In genomic region chr2:47898089-47898731, GRCh38 we compare ENCODE assay signal across 8 cellular contexts. TPM values are rescaled to one million over a fixed set of nuclear protein-coding genes. Genes with fewer than 3 reads are reported as not detected.
DNase-seq lines count a peak whose midpoint lies in the region; ATAC-seq and TF ChIP-seq lines count a peak whose summit lies in the region.

No MANE protein-coding gene starts in this region.

- H3K9me3 ChIP-seq in SU-DHL-6 (ENCODE audit: insufficient read depth, low read length) (no peaks in the 10 kb centered on the region), neural progenitor cell (ENCODE audit: low read depth) (no peaks in the 10 kb centered on the region)

- H2AFZ ChIP-seq in SU-DHL-6 (ENCODE audit: low read depth, low read length, severe bottlenecking) (no peak overlapping the region), neural progenitor cell (replicated peaks) (no peak overlapping the region)

- peaks cover 13% of the 10 kb centered on the region for H3K4me1 ChIP-seq in neural progenitor cell

- DNase-seq in HFFc6 (no peak), neural progenitor cell (ENCODE audit: low spot score) (no peak), SKM-1 treated with dmso at 0.1 percent for 144 hours (lab: John Stamatoyannopoulos, UW; ENCODE audit: unreplicated experiment) (no peak), NCI-H748 treated with DMSO at 0.1 percent for 48 hours (lab: John Stamatoyannopoulos, UW) (no peak)
- no peak for DNase-seq in natural killer cell treated with Interleukin-12 subunit alpha and Interleukin-12 subunit beta and Interleukin-15 and Interleukin-18, amount 100 ng/mL, for 72 hours (ENCODE audit: low spot score)

- H3K36me3 ChIP-seq in SU-DHL-6 (ENCODE audit: low read length): no peaks in the 10 kb centered on the region
- no peaks in the 10 kb centered on the region for H3K36me3 ChIP-seq in neural progenitor cell

- H3K36me3 Mint-ChIP-seq in HFFc6 (ENCODE audit: low read depth) (peaks cover 13% of the 10 kb centered on the region), neural progenitor cell (peaks cover 26% of the 10 kb centered on the region)
- H3K36me3 Mint-ChIP-seq in natural killer cell treated with Interleukin-12 subunit alpha and Interleukin-12 subunit beta and Interleukin-15 and Interleukin-18, amount 100 ng/mL, for 72 hours: no peaks in the 10 kb centered on the region

- H3K79me2 ChIP-seq in SU-DHL-6 (ENCODE audit: insufficient read depth, low read length): peaks cover 99% of the 10 kb centered on the region
- H3K79me2 ChIP-seq in neural progenitor cell (ENCODE audit: low read depth): peaks cover 100% of the 10 kb centered on the region

- TF ChIP-seq CTCF in HFFc6 (IDR thresholded peaks at IDR 0.05) (no peak), SU-DHL-6 (IDR thresholded peaks at IDR 0.05; ENCODE audit: insufficient read depth, low read length, poor library complexity, severe bottlenecking) (no peak), neural progenitor cell (IDR thresholded peaks at IDR 0.05) (no peak)

- H3K27ac Mint-ChIP-seq in HFFc6 (peak overlapping the region; percentile 51), neural progenitor cell (no peak overlapping the region)
- H3K27ac Mint-ChIP-seq in natural killer cell treated with Interleukin-12 subunit alpha and Interleukin-12 subunit beta and Interleukin-15 and Interleukin-18, amount 100 ng/mL, for 72 hours: peak overlapping the region; percentile 29 to 58

- H3K27ac ChIP-seq in SU-DHL-6 (ENCODE audit: low read depth, low read length) (peak overlapping the region; percentile 81), neural progenitor cell (no peak overlapping the region)

- H3K4me2 ChIP-seq in SU-DHL-6 (ENCODE audit: low read depth, low read length, poor library complexity, severe bottlenecking) (peak overlapping the region; percentile 60), neural progenitor cell (no peak overlapping the region)

- peaks cover 77% of the 10 kb centered on the region for H3K4me1 Mint-ChIP-seq in HFFc6 (ENCODE audit: low read depth)
- H3K4me1 Mint-ChIP-seq in natural killer cell treated with Interleukin-12 subunit alpha and Interleukin-12 subunit beta and Interleukin-15 and Interleukin-18, amount 100 ng/mL, for 72 hours (ENCODE audit: low read depth in 2 of 2): peaks cover 42 to 52% of the 10 kb centered on the region in 2 donors
- peaks cover 13% of the 10 kb centered on the region for H3K4me1 Mint-ChIP-seq in neural progenitor cell

- H3K9ac ChIP-seq in SU-DHL-6 (ENCODE audit: low read length) (peak overlapping the region; percentile 18; the same call in 1 of the 2 replicates), neural progenitor cell (no peak overlapping the region)

- H3F3A ChIP-seq in SU-DHL-6 (ENCODE audit: insufficient read depth) (peaks cover 34% of the 10 kb centered on the region), neural progenitor cell (ENCODE audit: low read depth) (peaks cover 15% of the 10 kb centered on the region)

- H4K20me1 ChIP-seq in SU-DHL-6 (ENCODE audit: low read depth, low read length) (peaks cover 18% of the 10 kb centered on the region), neural progenitor cell (ENCODE audit: low read depth) (peaks cover 91% of the 10 kb centered on the region)

- ATAC-seq in GM18861 (IDR thresholded peaks at IDR 0.05; ENCODE audit: unreplicated experiment): peak; percentile 63
- no peak for ATAC-seq in natural killer cell treated with Interleukin-12 subunit alpha and Interleukin-12 subunit beta and Interleukin-15 and Interleukin-18, amount 100 ng/mL, for 72 hours
- no peak for ATAC-seq in GM21360 (IDR thresholded peaks at IDR 0.05; ENCODE audit: unreplicated experiment)

- peak overlapping the region; percentile 45 for H3K4me3 Mint-ChIP-seq in HFFc6
- peak overlapping the region; percentile 34 for H3K4me3 Mint-ChIP-seq in natural killer cell treated with Interleukin-12 subunit alpha and Interleukin-12 subunit beta and Interleukin-15 and Interleukin-18, amount 100 ng/mL, for 72 hours
- H3K4me3 Mint-ChIP-seq in neural progenitor cell: no peak overlapping the region

- H3K27me3 ChIP-seq in SU-DHL-6 (ENCODE audit: low read length): no peaks in the 10 kb centered on the region
- no peaks in the 10 kb centered on the region for H3K27me3 ChIP-seq in neural progenitor cell

- no peaks in the 10 kb centered on the region for H3K9me3 Mint-ChIP-seq in HFFc6
- H3K9me3 Mint-ChIP-seq in natural killer cell treated with Interleukin-12 subunit alpha and Interleukin-12 subunit beta and Interleukin-15 and Interleukin-18, amount 100 ng/mL, for 72 hours: no peaks in the 10 kb centered on the region
- H3K9me3 Mint-ChIP-seq in neural progenitor cell: no peaks in the 10 kb centered on the region

- no peaks in the 10 kb centered on the region for H3K9me2 ChIP-seq in SU-DHL-6 (replicated peaks; ENCODE audit: insufficient read depth, low read length)

- H3K4me3 ChIP-seq in SU-DHL-6 (ENCODE audit: insufficient read depth, low read length, poor library complexity, severe bottlenecking) (peak overlapping the region; percentile 31), neural progenitor cell (no peak overlapping the region)

- H3K27me3 Mint-ChIP-seq in HFFc6 (ENCODE audit: insufficient read depth) (peaks cover 1% of the 10 kb centered on the region; the same call in 1 of the 2 replicates), neural progenitor cell (ENCODE audit: insufficient read depth, low read depth) (no peaks in the 10 kb centered on the region)
- H3K27me3 Mint-ChIP-seq in natural killer cell treated with Interleukin-12 subunit alpha and Interleukin-12 subunit beta and Interleukin-15 and Interleukin-18, amount 100 ng/mL, for 72 hours: no peaks in the 10 kb centered on the region

RNA-seq across cellular contexts. Expression of gene FBXO11, which starts 8.1 kb away (rescaled TPM):
- 10 to 100 TPM; 42.3 to 51.5 (median 47.3) TPM for total RNA-seq in HFFc6 (2021; fragmentation: NEBNext Ultra II Directional; extraction: Animal tissue kit (Norgen Biotek cat#: 25700))
- 10 to 100 TPM; 42.7 to 48.4 TPM for total RNA-seq in natural killer cell treated with Interleukin-12 subunit alpha and Interleukin-12 subunit beta and Interleukin-15 and Interleukin-18, amount 100 ng/mL, for 72 hours
- total RNA-seq in neural progenitor cell (ENCODE audit: low replicate concordance): 49.5 and 71.3 TPM in 2 replicates
